In genomic region chr1:5552787-5553484, GRCh38 we compare ENCODE assay signal across 6 cellular contexts.
"Had no signal": no experiment of that assay in that cellular context is flagged by ENCODE, and none has a peak within 500 bp of the region (broad histone marks: within the 10 kb centered on the region; RNA-seq: fewer than 3 reads in every experiment).

No MANE protein-coding gene starts in this region.

- H3K4me3 Mint-ChIP-seq: GM23338, H9, IgD-negative memory B cell had no signal

- H3K4me1 Mint-ChIP-seq: GM23338, H9, IgD-negative memory B cell had no signal

- DNase-seq: H9, HCEC 1CT had no signal

- H3K36me3 Mint-ChIP-seq: IgD-negative memory B cell had no signal

- ATAC-seq: GM23338, HepG2 had no signal

- H3K27ac ChIP-seq: HL-60 had no signal

- H3K4me3 ChIP-seq: GM23338 had no signal

- H3K27ac Mint-ChIP-seq: GM23338, H9 had no signal
